8 cellular contexts compared by ENCODE assay signal in genomic region chr2:50401772-50402653, GRCh38.
DNase-seq lines count a peak whose midpoint lies in the region; ATAC-seq, FAIRE-seq and TF ChIP-seq lines count a peak whose summit lies in the region.
"Had no signal": no experiment of that assay in that cellular context is flagged by ENCODE, and none has a peak within 500 bp of the region (broad histone marks: within the 10 kb centered on the region; RNA-seq: fewer than 3 reads in every experiment).

No MANE protein-coding gene starts in this region.

- H3K36me3 ChIP-seq in lower lobe of right lung (no peaks in the 10 kb centered on the region), vagina (no peaks in the 10 kb centered on the region)

- H3K9me3 ChIP-seq in lower lobe of right lung (no peaks in the 10 kb centered on the region), vagina (no peaks in the 10 kb centered on the region)

- no peak for TF ChIP-seq POLR2A in vagina (IDR thresholded peaks at IDR 0.05)

- H3K4me3 ChIP-seq in cardiac fibroblast (replicated peaks in 1 of 2; ENCODE audit: low read depth in 2 of 2, low read length in 2 of 2) = no peak overlapping the region
- H3K4me3 ChIP-seq in lower lobe of right lung = no peak overlapping the region
- H3K4me3 ChIP-seq in vagina = no peak overlapping the region

- intact Hi-C loops in lower lobe of right lung (cut with DNase I) (loop anchor here (10.0 kb wide), 1 partner anchor 1457 kb away; no protein-coding TSS in a partner anchor), vagina (cut with DNase I) (no loop called here)

- no peak for FAIRE-seq in HTR-8/SVneo (lab: Jason Lieb, UNC)

- H3K27ac ChIP-seq in lower lobe of right lung (no peak overlapping the region), vagina (no peak overlapping the region)

- in situ Hi-C loops in G401 (cut with HindIII; ENCODE audit: low sequenced_read_pairs) = no loop called here

- H3K27me3 ChIP-seq in lower lobe of right lung (ENCODE audit: low read depth) (no peaks in the 10 kb centered on the region), vagina (no peaks in the 10 kb centered on the region)

- H3K4me1 ChIP-seq in lower lobe of right lung (no peaks in the 10 kb centered on the region), vagina (no peaks in the 10 kb centered on the region)

- peak; percentile 39 to 57 for ATAC-seq in lower lobe of right lung

- TF ChIP-seq CTCF in GM20000 (IDR thresholded peaks at IDR 0.05; ENCODE audit: extremely low read depth, missing control alignments) = peak; percentile 76
- peak; percentile 84 for TF ChIP-seq CTCF in cardiac fibroblast (IDR thresholded peaks at IDR 0.05; ENCODE audit: low read depth, low read length)
- peak; percentile 75 for TF ChIP-seq CTCF in lower lobe of right lung (IDR thresholded peaks at IDR 0.05)
- TF ChIP-seq CTCF in vagina (IDR thresholded peaks at IDR 0.05) = peak in 2 of 3 experiments; percentile 39 to 48

- peak; percentile 70 for DNase-seq in G401 (ENCODE audit: low spot score)
- peak; percentile 42 for DNase-seq in GM20000 (ENCODE audit: low spot score)
- DNase-seq in HTR-8/SVneo (ENCODE audit: insufficient read length, low spot score) = peak; percentile 6
- peak; percentile 1 for DNase-seq in NOMO-1 treated with dmso at 0.1 percent for 144 hours (lab: John Stamatoyannopoulos, UW; ENCODE audit: unreplicated experiment)
- peak; percentile 66 to 74 for DNase-seq in cardiac fibroblast (ENCODE audit: low read depth in 2 of 2)
- no peak for DNase-seq in lower lobe of right lung
- DNase-seq in vagina (ENCODE audit: extremely low spot score in 2 of 2) = no peak
- DNase-seq: activated naive CD8-positive, alpha-beta T cell treated with anti-CD3 and anti-CD28 coated beads, Interleukin-2, amount 10 ng/mL, durations not matched to agents 7 days and 5 days had no signal

Comparison
In these comparisons a context has a peak if more than half of its experiments do, and no peak if none do; other contexts are left out.
1. DNase-seq: peak in G401 (single experiment), GM20000 (single experiment), HTR-8/SVneo (single experiment), NOMO-1 treated with dmso at 0.1 percent for 144 hours (single experiment) and cardiac fibroblast (2 of 2); none in lower lobe of right lung (single experiment) and vagina (0 of 2).
2. Peak in every context shown above with its lines, with median percentiles within 50 percentile points of each other: CTCF ChIP-seq.